15 cellular contexts compared by ENCODE assay signal in genomic region chr13:28357846-28358496, GRCh38.
DNase-seq lines count a peak whose midpoint lies in the region; ATAC-seq, FAIRE-seq and TF ChIP-seq lines count a peak whose summit lies in the region.
"Had no signal": no experiment of that assay in that cellular context is flagged by ENCODE, and none has a peak within 500 bp of the region (broad histone marks: within the 10 kb centered on the region; RNA-seq: fewer than 3 reads in every experiment).

No MANE protein-coding gene starts in this region.

- H3K4me1 ChIP-seq in DND-41 (ENCODE audit: insufficient read depth, low read length) (peaks cover 16% of the 10 kb centered on the region), mesenchymal stem cell (ENCODE audit: control insufficient read depth, insufficient read depth, low read depth, low read length) (peaks cover 1% of the 10 kb centered on the region), PC-3 (ENCODE audit: insufficient read depth, low read length) (no peaks in the 10 kb centered on the region)
- no peaks in the 10 kb centered on the region for H3K4me1 ChIP-seq in effector memory CD4-positive, alpha-beta T cell (ENCODE audit: control insufficient read depth, insufficient read depth, low read length, poor library complexity, severe bottlenecking)

- H3K79me2 ChIP-seq in DND-41 (ENCODE audit: insufficient read depth, low read length) (no peaks in the 10 kb centered on the region), PC-3 (ENCODE audit: low read length) (no peaks in the 10 kb centered on the region)

- H4K20me1 ChIP-seq in DND-41 (ENCODE audit: insufficient read depth, low read length) (no peaks in the 10 kb centered on the region), PC-3 (ENCODE audit: low read length) (no peaks in the 10 kb centered on the region)

- H3K27me3 ChIP-seq in DND-41 (ENCODE audit: insufficient read depth, low read length, poor library complexity) (no peaks in the 10 kb centered on the region), mesenchymal stem cell (ENCODE audit: control insufficient read depth in 1 of 2, insufficient read depth in 1 of 2, low read length in 2 of 2) (no peaks in the 10 kb centered on the region), PC-3 (ENCODE audit: low read length) (peaks cover 26% of the 10 kb centered on the region)
- no peaks in the 10 kb centered on the region for H3K27me3 ChIP-seq in effector memory CD4-positive, alpha-beta T cell (replicated peaks; ENCODE audit: control insufficient read depth, insufficient read depth, low read length, poor library complexity, severe bottlenecking)

- CTCF ChIA-PET in PC-3 (lab: Charles Lee): no interaction called here

- no peaks in the 10 kb centered on the region for H3K9me2 ChIP-seq in PC-3 (replicated peaks; ENCODE audit: low read length)

- no peak overlapping the region for H3K4me3 ChIP-seq in DND-41 (ENCODE audit: low read depth in 1 of 2, low read length in 2 of 2)
- H3K4me3 ChIP-seq in mesenchymal stem cell (ENCODE audit: insufficient read depth in 1 of 2, low read depth in 1 of 2, low read length in 2 of 2): no peak overlapping the region
- H3K4me3 ChIP-seq in effector memory CD4-positive, alpha-beta T cell (ENCODE audit: insufficient read depth, low read depth, low read length, poor library complexity, severe bottlenecking): no peak overlapping the region
- H3K4me3 ChIP-seq in PC-3 (ENCODE audit: low read length): no peak overlapping the region

- H4K91ac ChIP-seq in mesenchymal stem cell (ENCODE audit: low read length): no peak overlapping the region

- H3K18ac ChIP-seq in mesenchymal stem cell (ENCODE audit: low read depth in 1 of 2, low read length in 2 of 2): peak overlapping the region in 1 of 2 experiments; percentile 38

- H3K36me3 ChIP-seq in DND-41 (ENCODE audit: insufficient read depth, low read length): no peaks in the 10 kb centered on the region
- H3K36me3 ChIP-seq in mesenchymal stem cell (ENCODE audit: control insufficient read depth in 1 of 2, insufficient read depth in 2 of 2, low read depth in 1 of 2, low read length in 2 of 2): no peaks in the 10 kb centered on the region
- no peaks in the 10 kb centered on the region for H3K36me3 ChIP-seq in effector memory CD4-positive, alpha-beta T cell (ENCODE audit: control insufficient read depth, insufficient read depth, low read length)
- H3K36me3 ChIP-seq in PC-3 (ENCODE audit: low read depth, low read length): no peaks in the 10 kb centered on the region

- H3K79me1 ChIP-seq in mesenchymal stem cell (replicated peaks; ENCODE audit: low read length, poor library complexity, severe bottlenecking): no peaks in the 10 kb centered on the region

- intact Hi-C loops in PC-3 (cut with micrococcal nuclease): no loop called here

- H3K27ac Mint-ChIP-seq in activated naive CD8-positive, alpha-beta T cell treated with anti-CD3 and anti-CD28 coated beads, Interleukin-2, amount 50 U/mL, for 24 hours: peak overlapping the region; percentile 23
- H3K27ac Mint-ChIP-seq: nephron had no signal

- BruUV-seq in PC-3 (replicated peaks; lab: Mats Ljungman, UMichigan): no TSS peak

- peaks cover 38% of the 10 kb centered on the region for H3K4me1 Mint-ChIP-seq in activated naive CD8-positive, alpha-beta T cell treated with anti-CD3 and anti-CD28 coated beads, Interleukin-2, amount 50 U/mL, for 24 hours

- WGBS in mesenchymal stem cell: 29% methylated on average over 3 of the region's 4 CpGs

- H3K4ac ChIP-seq in mesenchymal stem cell (ENCODE audit: low read depth in 1 of 2, low read length in 2 of 2): peak overlapping the region in 1 of 2 experiments; percentile 15

- no peak overlapping the region for H2AK5ac ChIP-seq in mesenchymal stem cell (ENCODE audit: low read length, severe bottlenecking)

- no peaks in the 10 kb centered on the region for H3F3A ChIP-seq in PC-3 (ENCODE audit: low read length, unreplicated experiment)

- H3K9ac ChIP-seq in DND-41 (ENCODE audit: low read depth, low read length) (no peak overlapping the region), mesenchymal stem cell (ENCODE audit: low read length) (no peak overlapping the region), PC-3 (ENCODE audit: low read length) (no peak overlapping the region)

- H3K9me3 ChIP-seq in DND-41 (ENCODE audit: insufficient read depth, low read length, severe bottlenecking): no peaks in the 10 kb centered on the region
- H3K9me3 ChIP-seq in mesenchymal stem cell (ENCODE audit: control insufficient read depth, low read length): no peaks in the 10 kb centered on the region
- no peaks in the 10 kb centered on the region for H3K9me3 ChIP-seq in effector memory CD4-positive, alpha-beta T cell (ENCODE audit: control insufficient read depth, low read length)
- H3K9me3 ChIP-seq in PC-3 (ENCODE audit: low read length): no peaks in the 10 kb centered on the region

- H3K14ac ChIP-seq in mesenchymal stem cell (ENCODE audit: low read length in 2 of 2): no peak overlapping the region

- POLR2A ChIA-PET in PC-3 (lab: Charles Lee; ENCODE audit: unreplicated experiment): no interaction called here

- H3K4me3 Mint-ChIP-seq in activated naive CD8-positive, alpha-beta T cell treated with anti-CD3 and anti-CD28 coated beads, Interleukin-2, amount 50 U/mL, for 24 hours: no peak overlapping the region
- H3K4me3 Mint-ChIP-seq: nephron, type B pancreatic cell had no signal

- H3K36me3 Mint-ChIP-seq in activated naive CD8-positive, alpha-beta T cell treated with anti-CD3 and anti-CD28 coated beads, Interleukin-2, amount 50 U/mL, for 24 hours (ENCODE audit: low read depth): peaks cover 2% of the 10 kb centered on the region
- H3K36me3 Mint-ChIP-seq: type B pancreatic cell had no signal

- no peak for TF ChIP-seq CTCF in DND-41 (IDR thresholded peaks at IDR 0.05; ENCODE audit: borderline replicate concordance, extremely low read depth, low read length, poor library complexity, severe bottlenecking)
- TF ChIP-seq CTCF in PC-3 (conservative IDR thresholded peaks at IDR 0.05; ENCODE audit: low read depth, low read length): no peak

- H2BK15ac ChIP-seq in mesenchymal stem cell (ENCODE audit: low read depth, poor library complexity, severe bottlenecking): no peak overlapping the region

- H3K27me3 Mint-ChIP-seq in activated naive CD8-positive, alpha-beta T cell treated with anti-CD3 and anti-CD28 coated beads, Interleukin-2, amount 50 U/mL, for 24 hours: no peaks in the 10 kb centered on the region
- H3K27me3 Mint-ChIP-seq: type B pancreatic cell had no signal

- no peak overlapping the region for H3K4me2 ChIP-seq in DND-41 (ENCODE audit: insufficient read depth, low read length)
- H3K4me2 ChIP-seq in mesenchymal stem cell (ENCODE audit: low read length, poor library complexity, severe bottlenecking): no peak overlapping the region
- H3K4me2 ChIP-seq in PC-3 (ENCODE audit: low read length): no peak overlapping the region

- no peak overlapping the region for H2BK12ac ChIP-seq in mesenchymal stem cell (ENCODE audit: low read length in 2 of 2)

- peaks cover 4% of the 10 kb centered on the region for H3K9me3 Mint-ChIP-seq in activated naive CD8-positive, alpha-beta T cell treated with anti-CD3 and anti-CD28 coated beads, Interleukin-2, amount 50 U/mL, for 24 hours
- H3K9me3 Mint-ChIP-seq: type B pancreatic cell had no signal

- no peak overlapping the region for H3K23ac ChIP-seq in mesenchymal stem cell (ENCODE audit: low read length in 2 of 2)

- DNase-seq in DND-41: no peak
- no peak for DNase-seq in GM19239 (ENCODE audit: insufficient read length, low spot score)
- DNase-seq in activated naive CD8-positive, alpha-beta T cell treated with anti-CD3 and anti-CD28 coated beads, Interleukin-2, amount 50 U/mL, for 24 hours: no peak
- peak; percentile 68 for DNase-seq in mesenchymal stem cell
- DNase-seq in GM03348 (ENCODE audit: low spot score): no peak
- DNase-seq in effector memory CD4-positive, alpha-beta T cell: no peak
- DNase-seq in cortex of kidney (lab: John Stamatoyannopoulos, UW): no peak
- DNase-seq in PC-3: no peak
- DNase-seq: activated effector memory CD4-positive, alpha-beta T cell treated with anti-CD3 and anti-CD28 coated beads, Interleukin-2, amount 50 U/mL, for 16 hours; NCI-H1105; small intestine had no signal

- FAIRE-seq in GM19239 (lab: Jason Lieb, UNC): peak; percentile 48
- FAIRE-seq: H1, keratinocyte, small intestine had no signal

- H2BK5ac ChIP-seq in mesenchymal stem cell (ENCODE audit: low read depth, low read length, poor library complexity, severe bottlenecking): no peak overlapping the region

- ATAC-seq in DND-41 (ENCODE audit: insufficient read depth, low read depth): 0 out of 3 replicates have a peak, but pooled peaks have one; percentile 16
- peak; percentile 83 for ATAC-seq in activated naive CD8-positive, alpha-beta T cell treated with anti-CD3 and anti-CD28 coated beads, Interleukin-2, amount 50 U/mL, for 24 hours
- ATAC-seq in PC-3: no peak

- H2BK120ac ChIP-seq in mesenchymal stem cell (ENCODE audit: low read depth, low read length): no peak overlapping the region

- H3K27ac ChIP-seq in DND-41 (ENCODE audit: low read length) (no peak overlapping the region), mesenchymal stem cell (ENCODE audit: low read length, poor library complexity, severe bottlenecking) (no peak overlapping the region), PC-3 (ENCODE audit: low read length) (no peak overlapping the region)
- H3K27ac ChIP-seq in effector memory CD4-positive, alpha-beta T cell (ENCODE audit: insufficient read depth, low read length, poor library complexity, severe bottlenecking): no peak overlapping the region

- no peak overlapping the region for H2AFZ ChIP-seq in DND-41 (ENCODE audit: low read depth, low read length)
- H2AFZ ChIP-seq in mesenchymal stem cell (ENCODE audit: low read depth, low read length): no peak overlapping the region
- H2AFZ ChIP-seq in PC-3 (ENCODE audit: low read length): no peak overlapping the region

- H4K8ac ChIP-seq in mesenchymal stem cell (ENCODE audit: low read length): no peak overlapping the region
